ENCODE assay signal across 7 cellular contexts in the genomic region with DNA sequence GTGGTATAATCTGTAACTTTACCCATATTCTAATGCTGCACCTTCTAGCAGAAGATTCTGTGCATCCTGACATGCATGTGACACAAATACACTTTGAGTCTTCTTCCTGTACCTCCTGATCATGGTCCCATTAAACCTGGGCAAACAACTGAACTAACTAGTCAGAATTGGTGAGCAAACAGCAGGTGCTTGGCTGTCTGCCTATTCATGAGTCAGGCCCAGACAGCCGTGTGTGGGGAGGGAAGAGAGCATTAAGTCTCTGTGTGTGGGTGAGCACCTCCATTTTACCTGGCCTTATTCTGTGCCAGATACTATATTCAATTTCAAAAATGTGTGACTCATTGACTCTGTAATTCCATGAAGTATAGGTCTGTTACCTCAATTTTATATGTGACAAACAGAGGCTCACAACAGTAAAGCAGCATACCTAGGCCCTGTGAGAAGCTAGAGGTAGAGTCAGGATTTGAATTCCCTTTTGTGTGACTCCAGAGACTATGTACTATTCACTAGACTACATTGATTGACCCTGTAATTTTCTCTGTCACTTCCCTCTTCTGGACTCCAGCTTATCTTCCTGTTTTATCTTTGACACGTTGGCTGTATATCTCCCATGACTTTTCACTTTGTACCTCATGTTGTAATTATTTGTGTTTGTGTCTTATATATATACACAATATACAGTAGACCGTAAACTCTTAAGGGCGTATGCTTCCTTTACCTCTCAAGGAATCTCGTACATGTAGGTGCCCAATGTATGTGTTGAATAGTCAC. TPM values are rescaled to one million over a fixed set of nuclear protein-coding genes. Genes with fewer than 3 reads are reported as not detected.
A peak's percentile ranks its signal among the peaks of the same experiment; 100 is the strongest.
DNase-seq lines count a peak whose midpoint lies in the region; ATAC-seq, FAIRE-seq and TF ChIP-seq lines count a peak whose summit lies in the region.

No MANE protein-coding gene starts in this region.

- no peak overlapping the region for H3K9ac ChIP-seq in kidney (ENCODE audit: low read length in 2 of 2)

- no peaks in the 10 kb centered on the region for H3K79me2 ChIP-seq in PC-9 (ENCODE audit: low read depth)

- H3K9me2 ChIP-seq in PC-9 (ENCODE audit: insufficient read depth), result no peaks in the 10 kb centered on the region

- H3K36me3 ChIP-seq in PC-9 (ENCODE audit: low read depth) (no peaks in the 10 kb centered on the region; the same call in 1 of the 2 replicates), kidney (ENCODE audit: control insufficient read depth in 1 of 2, insufficient read depth in 2 of 2, low read length in 2 of 2) (no peaks in the 10 kb centered on the region)

- peaks cover 12% of the 10 kb centered on the region for H3K9me3 ChIP-seq in PC-9 (ENCODE audit: insufficient read depth, low read depth)
- H3K9me3 ChIP-seq in kidney (ENCODE audit: control insufficient read depth in 1 of 2, low read length in 2 of 2), result peaks cover 0 to 5% of the 10 kb centered on the region in 2 donors

- ATAC-seq in HG03039 (IDR thresholded peaks at IDR 0.05; ENCODE audit: unreplicated experiment), result no peak

- no peak overlapping the region for H3K4me3 ChIP-seq in LNCaP clone FGC (ENCODE audit: low read depth, low read length)
- H3K4me3 ChIP-seq in PC-9, result no peak overlapping the region
- peak overlapping the region in 1 of 2 donors; percentile 21 for H3K4me3 ChIP-seq in kidney (ENCODE audit: low read length in 2 of 2)

- H3K27ac ChIP-seq in PC-9 (peak overlapping the region; percentile 77), kidney (ENCODE audit: low read depth in 2 of 2, low read length in 2 of 2) (peak overlapping the region; percentile 60 to 86)

- POLR2A ChIA-PET in PC-9 (lab: Charles Lee; ENCODE audit: unreplicated experiment), result interaction anchor here (0.6 kb wide), 1 partner anchor 65 kb away, joined by 6 read pairs; no protein-coding TSS in a partner anchor

- peak; percentile 33 for FAIRE-seq in kidney (lab: Jason Lieb, UNC)

- intact Hi-C loops in PC-9 (cut with micrococcal nuclease; ENCODE audit: unreplicated experiment), result loop anchor here (1.0 kb wide), 1 partner anchor 15 kb away; no protein-coding TSS in a partner anchor
- intact Hi-C loops in kidney (cut with DNase I), result no loop called here

- H3F3A ChIP-seq in PC-9 (ENCODE audit: insufficient read depth, low read depth), result peaks cover 44% of the 10 kb centered on the region

- no peaks in the 10 kb centered on the region for H3K27me3 ChIP-seq in PC-9 (ENCODE audit: insufficient read depth, low read depth)

- peaks cover 43% of the 10 kb centered on the region for H3K4me1 ChIP-seq in PC-9 (replicated peaks; ENCODE audit: insufficient read depth)
- peaks cover 25 to 49% of the 10 kb centered on the region in 2 donors for H3K4me1 ChIP-seq in kidney (ENCODE audit: control insufficient read depth in 1 of 2, insufficient read depth in 1 of 2, low read depth in 1 of 2, low read length in 2 of 2)

- peak; percentile 99 for DNase-seq in LNCaP clone FGC (ENCODE audit: low read depth)
- DNase-seq in PC-9, result peak; percentile 88 to 98
- peak; percentile 54 for DNase-seq in activated gamma-delta T cell treated with anti-CD3 and anti-CD28 coated beads, Interleukin-2, amount 50 U/mL, for 16 hours (ENCODE audit: low read depth)
- DNase-seq in kidney, result no peak
- peak; percentile 62 to 72 (median 70) for DNase-seq in stimulated activated CD4-positive, alpha-beta T cell treated with anti-CD3 and anti-CD28 coated beads, TNF-alpha, amount 100 ng/mL, for 24 hours (ENCODE audit: low read depth in 3 of 3)
- DNase-seq in hepatic stellate cell (ENCODE audit: low spot score), result no peak

- no peak overlapping the region for H2AFZ ChIP-seq in PC-9

- CTCF ChIA-PET in PC-9 (lab: Charles Lee), result no interaction called here

- TF ChIP-seq CTCF in LNCaP clone FGC (IDR thresholded peaks at IDR 0.05; ENCODE audit: control insufficient read depth, extremely low read depth, insufficient read depth) (no peak), PC-9 (conservative IDR thresholded peaks at IDR 0.05) (no peak), kidney (IDR thresholded peaks at IDR 0.05; ENCODE audit: borderline replicate concordance, extremely low read depth, insufficient read depth) (no peak)

- BruUV-seq in PC-9 (replicated peaks; lab: Mats Ljungman, UMichigan), result TSS peak; percentile 54

- peak overlapping the region; percentile 36 for H3K4me2 ChIP-seq in PC-9

- no peaks in the 10 kb centered on the region for H4K20me1 ChIP-seq in PC-9 (ENCODE audit: insufficient read depth)

RNA-seq across cellular contexts. Expression of gene SUSD6, which starts 32.2 kb away (rescaled TPM):
- 24.1 and 43.3 TPM in 2 replicates for total RNA-seq in PC-9 (2021)
- 84.2 TPM for total RNA-seq in kidney
- polyA plus RNA-seq in kidney (ENCODE audit: insufficient read depth, low read depth, low replicate concordance), result 14.3 TPM

Comparison
In these comparisons a context has a peak if more than half of its experiments do, and no peak if none do; other contexts are left out.
1. DNase-seq: peak in LNCaP clone FGC (single experiment), PC-9 (2 of 2), activated gamma-delta T cell treated with anti-CD3 and anti-CD28 coated beads, Interleukin-2, amount 50 U/mL, for 16 hours (single experiment) and stimulated activated CD4-positive, alpha-beta T cell treated with anti-CD3 and anti-CD28 coated beads, TNF-alpha, amount 100 ng/mL, for 24 hours (3 of 3); none in kidney (single experiment) and hepatic stellate cell (single experiment).